ENCODE assay signal across 8 cellular contexts in genomic region chr21:42117229-42118048, GRCh38. TPM values are rescaled to one million over a fixed set of nuclear protein-coding genes. Genes with fewer than 3 reads are reported as not detected.
DNase-seq lines count a peak whose midpoint lies in the region; ATAC-seq and TF ChIP-seq lines count a peak whose summit lies in the region.

No MANE protein-coding gene starts in this region.

- peak; percentile 30 for DNase-seq in DMS79 (lab: John Stamatoyannopoulos, UW)
- peak; percentile 59 to 86 for DNase-seq in NCI-H526 (lab: John Stamatoyannopoulos, UW)
- DNase-seq in activated CD4-positive, alpha-beta T cell treated with anti-CD3 and anti-CD28 coated beads, Interleukin-2, amount 10 ng/mL, durations not matched to agents 7 days and 5 days: peak; percentile 79
- peak; percentile 78 for DNase-seq in dedifferentiated amniotic fluid mesenchymal stem cell (ENCODE audit: extremely low spot score)
- peak; percentile 76 for DNase-seq in lung (ENCODE audit: low spot score)
- DNase-seq in stimulated activated CD8-positive, alpha-beta memory T cell treated with anti-CD3 and anti-CD28 coated beads, Interleukin-15, amount 100 ng/mL, for 1 hour (ENCODE audit: low read depth): peak; percentile 69

- no peaks in the 10 kb centered on the region for H3K9me3 ChIP-seq in lung (ENCODE audit: control insufficient read depth in 2 of 2, insufficient read depth in 1 of 2, low read length in 1 of 2)

- peak; percentile 92 for TF ChIP-seq CTCF in lung (IDR thresholded peaks at IDR 0.05; ENCODE audit: control extremely low read depth, extremely low read depth)

- no peak overlapping the region for H3K4me3 ChIP-seq in lung

- no peaks in the 10 kb centered on the region for H3K9me3 Mint-ChIP-seq in activated CD4-positive, alpha-beta T cell treated with anti-CD3 and anti-CD28 coated beads, Interleukin-2, amount 10 ng/mL, durations not matched to agents 7 days and 5 days

- H3K27me3 ChIP-seq in lung (ENCODE audit: control insufficient read depth, insufficient read depth): no peaks in the 10 kb centered on the region

- POLR2A ChIA-PET in activated CD4-positive, alpha-beta T cell treated with anti-CD3 and anti-CD28 coated beads, Interleukin-2, amount 10 ng/mL, durations not matched to agents 7 days and 5 days (lab: Charles Lee): no interaction called here

- WGBS in lung, 2 donors: 22 to 29% methylated on average over 18 of the region's 18 CpGs

- H3K27ac ChIP-seq in lung (ENCODE audit: low read depth in 1 of 2, low read length in 1 of 2): no peak overlapping the region

- H3K36me3 Mint-ChIP-seq in activated CD4-positive, alpha-beta T cell treated with anti-CD3 and anti-CD28 coated beads, Interleukin-2, amount 10 ng/mL, durations not matched to agents 7 days and 5 days (ENCODE audit: low read depth): no peaks in the 10 kb centered on the region

- H3K36me3 ChIP-seq in lung (ENCODE audit: control insufficient read depth in 2 of 2, insufficient read depth in 2 of 2, low read length in 2 of 2): no peaks in the 10 kb centered on the region

- ATAC-seq in HG03196 (IDR thresholded peaks at IDR 0.05; ENCODE audit: unreplicated experiment) (peak; percentile 50), lung (ENCODE audit: insufficient read depth, low FRiP score) (peak; percentile 73), HG02938 (IDR thresholded peaks at IDR 0.05; ENCODE audit: unreplicated experiment) (no peak)

- H3K4me3 Mint-ChIP-seq in activated CD4-positive, alpha-beta T cell treated with anti-CD3 and anti-CD28 coated beads, Interleukin-2, amount 10 ng/mL, durations not matched to agents 7 days and 5 days: no peak overlapping the region

- H3K4me1 Mint-ChIP-seq in activated CD4-positive, alpha-beta T cell treated with anti-CD3 and anti-CD28 coated beads, Interleukin-2, amount 10 ng/mL, durations not matched to agents 7 days and 5 days: peaks cover 41% of the 10 kb centered on the region

- CTCF ChIA-PET in activated CD4-positive, alpha-beta T cell treated with anti-CD3 and anti-CD28 coated beads, Interleukin-2, amount 10 ng/mL, durations not matched to agents 7 days and 5 days (lab: Charles Lee): interaction anchor here (0.7 to 3.4 kb wide), 21 partner anchors 9 to 835 kb away, joined by 3 to 26 read pairs (median 4); no protein-coding TSS in a partner anchor

- H3K4me1 ChIP-seq in lung (ENCODE audit: control insufficient read depth in 2 of 2, insufficient read depth in 2 of 2, low read length in 2 of 2): peaks cover 0 to 6% of the 10 kb centered on the region in 2 donors

- peaks cover 53% of the 10 kb centered on the region for H3K27me3 Mint-ChIP-seq in activated CD4-positive, alpha-beta T cell treated with anti-CD3 and anti-CD28 coated beads, Interleukin-2, amount 10 ng/mL, durations not matched to agents 7 days and 5 days

- no peak overlapping the region for H3K27ac Mint-ChIP-seq in activated CD4-positive, alpha-beta T cell treated with anti-CD3 and anti-CD28 coated beads, Interleukin-2, amount 10 ng/mL, durations not matched to agents 7 days and 5 days

RNA-seq across cellular contexts. Expression of gene UMODL1, which starts 46.3 kb away (rescaled TPM):
- total RNA-seq in activated CD4-positive, alpha-beta T cell treated with anti-CD3 and anti-CD28 coated beads, Interleukin-2, amount 10 ng/mL, durations not matched to agents 7 days and 5 days: under 1 TPM; 0.10 to 0.21 TPM
- total RNA-seq in lung: under 1 TPM in 1 of 2 donors, not detected in 1; 0.28 TPM
- under 1 TPM; 0.10 to 0.14 TPM for polyA plus RNA-seq in lung
